ENCODE assay signal across 1 cellular context in the genomic region with DNA sequence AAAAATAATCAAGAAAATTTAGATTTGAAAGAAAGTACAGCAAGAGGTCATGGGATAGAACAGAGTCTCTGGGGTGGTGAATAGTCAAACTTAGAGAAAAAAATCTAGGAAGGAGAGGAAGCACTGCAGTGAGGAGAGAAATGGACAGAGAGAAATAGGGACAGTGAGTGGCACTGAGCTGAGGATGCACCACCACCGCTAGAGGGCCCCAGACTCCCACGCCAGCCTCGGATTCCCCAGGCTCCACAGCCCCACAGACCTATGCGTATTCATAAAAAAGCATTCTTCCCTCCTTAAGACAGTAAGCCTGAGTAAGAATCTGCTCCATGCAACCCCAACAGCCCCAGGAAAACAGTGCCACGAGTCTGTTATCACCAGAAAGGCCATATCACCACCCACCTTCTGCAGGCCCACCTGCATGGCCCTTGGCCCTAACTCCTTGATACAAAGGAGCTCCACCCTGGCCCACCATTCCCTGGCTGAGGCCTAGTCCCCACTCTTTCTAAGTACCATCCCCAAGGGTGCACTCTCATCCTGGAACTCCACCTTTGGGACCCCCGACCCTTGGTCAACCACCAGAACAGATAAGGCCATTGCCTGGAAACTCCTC.
TF ChIP-seq lines count a peak whose summit lies in the region.

No MANE protein-coding gene starts in this region.

TF ChIP-seq in HepG2, 621 proteins besides CTCF, POLR2A, EP300 and RAD21 (continued from another document and continues in another):
- TF ChIP-seq SP4 (CRISPR knock-in tag; IDR thresholded peaks at IDR 0.05) (no peak), IRF2 (CRISPR knock-in tag; IDR thresholded peaks at IDR 0.05) (0 out of 2 replicates have a peak, but pooled peaks have one; percentile 19), RAD51 (IDR thresholded peaks at IDR 0.05; ENCODE audit: borderline replicate concordance) (no peak), ZNF768 (CRISPR knock-in tag; IDR thresholded peaks at IDR 0.05) (no peak), ZNF350 (CRISPR knock-in tag; IDR thresholded peaks at IDR 0.05; ENCODE audit: borderline replicate concordance, low read depth) (0 out of 2 replicates have a peak, but pooled peaks have one; percentile 35), ZNF629 (CRISPR knock-in tag; conservative IDR thresholded peaks at IDR 0.05) (no peak), ETV5 (CRISPR knock-in tag; IDR thresholded peaks at IDR 0.05; ENCODE audit: borderline replicate concordance) (no peak), SP5 (CRISPR knock-in tag; IDR thresholded peaks at IDR 0.05; ENCODE audit: borderline replicate concordance, low read depth) (no peak), ZFX (CRISPR knock-in tag; IDR thresholded peaks at IDR 0.05; ENCODE audit: low read depth) (no peak), KDM4B (CRISPR knock-in tag; IDR thresholded peaks at IDR 0.05) (no peak), PHB2 (IDR thresholded peaks at IDR 0.05; ENCODE audit: partially characterized antibody) (no peak), XBP1 (CRISPR knock-in tag; IDR thresholded peaks at IDR 0.05) (no peak), ZNF781 (CRISPR knock-in tag; IDR thresholded peaks at IDR 0.05; ENCODE audit: borderline replicate concordance, not compliant biosample characterization) (no peak), ZNF451 (CRISPR knock-in tag; IDR thresholded peaks at IDR 0.05) (no peak), ZNF788 (CRISPR knock-in tag; IDR thresholded peaks at IDR 0.05; ENCODE audit: borderline replicate concordance) (0 out of 2 replicates have a peak, but pooled peaks have one; percentile 19), ZNF234 (CRISPR knock-in tag; conservative IDR thresholded peaks at IDR 0.05) (no peak), FOXK1 (CRISPR knock-in tag; IDR thresholded peaks at IDR 0.05; ENCODE audit: borderline replicate concordance, low read depth) (no peak), ZNF746 (CRISPR knock-in tag; IDR thresholded peaks at IDR 0.05) (no peak), ZMAT3 (CRISPR knock-in tag; conservative IDR thresholded peaks at IDR 0.05) (no peak), SALL1 (CRISPR knock-in tag; IDR thresholded peaks at IDR 0.05) (0 out of 2 replicates have a peak, but pooled peaks have one; percentile 40), NR1H2 (CRISPR knock-in tag; IDR thresholded peaks at IDR 0.05; ENCODE audit: borderline replicate concordance, low read depth) (no peak), TMF1 (CRISPR knock-in tag; IDR thresholded peaks at IDR 0.05; ENCODE audit: low read depth) (no peak)
- TF ChIP-seq, protein P1, sequence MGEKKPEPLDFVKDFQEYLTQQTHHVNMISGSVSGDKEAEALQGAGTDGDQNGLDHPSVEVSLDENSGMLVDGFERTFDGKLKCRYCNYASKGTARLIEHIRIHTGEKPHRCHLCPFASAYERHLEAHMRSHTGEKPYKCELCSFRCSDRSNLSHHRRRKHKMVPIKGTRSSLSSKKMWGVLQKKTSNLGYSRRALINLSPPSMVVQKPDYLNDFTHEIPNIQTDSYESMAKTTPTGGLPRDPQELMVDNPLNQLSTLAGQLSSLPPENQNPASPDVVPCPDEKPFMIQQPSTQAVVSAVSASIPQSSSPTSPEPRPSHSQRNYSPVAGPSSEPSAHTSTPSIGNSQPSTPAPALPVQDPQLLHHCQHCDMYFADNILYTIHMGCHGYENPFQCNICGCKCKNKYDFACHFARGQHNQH (CRISPR knock-in tag; IDR thresholded peaks at IDR 0.05) = peak; percentile 24; the same call in 1 of the 2 replicates
- TF ChIP-seq, protein P2, sequence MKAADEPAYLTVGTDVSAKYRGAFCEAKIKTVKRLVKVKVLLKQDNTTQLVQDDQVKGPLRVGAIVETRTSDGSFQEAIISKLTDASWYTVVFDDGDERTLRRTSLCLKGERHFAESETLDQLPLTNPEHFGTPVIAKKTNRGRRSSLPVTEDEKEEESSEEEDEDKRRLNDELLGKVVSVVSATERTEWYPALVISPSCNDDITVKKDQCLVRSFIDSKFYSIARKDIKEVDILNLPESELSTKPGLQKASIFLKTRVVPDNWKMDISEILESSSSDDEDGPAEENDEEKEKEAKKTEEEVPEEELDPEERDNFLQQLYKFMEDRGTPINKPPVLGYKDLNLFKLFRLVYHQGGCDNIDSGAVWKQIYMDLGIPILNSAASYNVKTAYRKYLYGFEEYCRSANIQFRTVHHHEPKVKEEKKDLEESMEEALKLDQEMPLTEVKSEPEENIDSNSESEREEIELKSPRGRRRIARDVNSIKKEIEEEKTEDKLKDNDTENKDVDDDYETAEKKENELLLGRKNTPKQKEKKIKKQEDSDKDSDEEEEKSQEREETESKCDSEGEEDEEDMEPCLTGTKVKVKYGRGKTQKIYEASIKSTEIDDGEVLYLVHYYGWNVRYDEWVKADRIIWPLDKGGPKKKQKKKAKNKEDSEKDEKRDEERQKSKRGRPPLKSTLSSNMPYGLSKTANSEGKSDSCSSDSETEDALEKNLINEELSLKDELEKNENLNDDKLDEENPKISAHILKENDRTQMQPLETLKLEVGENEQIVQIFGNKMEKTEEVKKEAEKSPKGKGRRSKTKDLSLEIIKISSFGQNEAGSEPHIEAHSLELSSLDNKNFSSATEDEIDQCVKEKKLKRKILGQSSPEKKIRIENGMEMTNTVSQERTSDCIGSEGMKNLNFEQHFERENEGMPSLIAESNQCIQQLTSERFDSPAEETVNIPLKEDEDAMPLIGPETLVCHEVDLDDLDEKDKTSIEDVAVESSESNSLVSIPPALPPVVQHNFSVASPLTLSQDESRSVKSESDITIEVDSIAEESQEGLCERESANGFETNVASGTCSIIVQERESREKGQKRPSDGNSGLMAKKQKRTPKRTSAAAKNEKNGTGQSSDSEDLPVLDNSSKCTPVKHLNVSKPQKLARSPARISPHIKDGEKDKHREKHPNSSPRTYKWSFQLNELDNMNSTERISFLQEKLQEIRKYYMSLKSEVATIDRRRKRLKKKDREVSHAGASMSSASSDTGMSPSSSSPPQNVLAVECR (CRISPR knock-in tag; IDR thresholded peaks at IDR 0.05; ENCODE audit: borderline replicate concordance) = peak; percentile 23; the same call in 1 of the 2 replicates
- TF ChIP-seq, protein P3, sequence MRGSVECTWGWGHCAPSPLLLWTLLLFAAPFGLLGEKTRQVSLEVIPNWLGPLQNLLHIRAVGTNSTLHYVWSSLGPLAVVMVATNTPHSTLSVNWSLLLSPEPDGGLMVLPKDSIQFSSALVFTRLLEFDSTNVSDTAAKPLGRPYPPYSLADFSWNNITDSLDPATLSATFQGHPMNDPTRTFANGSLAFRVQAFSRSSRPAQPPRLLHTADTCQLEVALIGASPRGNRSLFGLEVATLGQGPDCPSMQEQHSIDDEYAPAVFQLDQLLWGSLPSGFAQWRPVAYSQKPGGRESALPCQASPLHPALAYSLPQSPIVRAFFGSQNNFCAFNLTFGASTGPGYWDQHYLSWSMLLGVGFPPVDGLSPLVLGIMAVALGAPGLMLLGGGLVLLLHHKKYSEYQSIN (CRISPR knock-in tag; IDR thresholded peaks at IDR 0.05; ENCODE audit: borderline replicate concordance) = no peak
- TF ChIP-seq, protein P4, sequence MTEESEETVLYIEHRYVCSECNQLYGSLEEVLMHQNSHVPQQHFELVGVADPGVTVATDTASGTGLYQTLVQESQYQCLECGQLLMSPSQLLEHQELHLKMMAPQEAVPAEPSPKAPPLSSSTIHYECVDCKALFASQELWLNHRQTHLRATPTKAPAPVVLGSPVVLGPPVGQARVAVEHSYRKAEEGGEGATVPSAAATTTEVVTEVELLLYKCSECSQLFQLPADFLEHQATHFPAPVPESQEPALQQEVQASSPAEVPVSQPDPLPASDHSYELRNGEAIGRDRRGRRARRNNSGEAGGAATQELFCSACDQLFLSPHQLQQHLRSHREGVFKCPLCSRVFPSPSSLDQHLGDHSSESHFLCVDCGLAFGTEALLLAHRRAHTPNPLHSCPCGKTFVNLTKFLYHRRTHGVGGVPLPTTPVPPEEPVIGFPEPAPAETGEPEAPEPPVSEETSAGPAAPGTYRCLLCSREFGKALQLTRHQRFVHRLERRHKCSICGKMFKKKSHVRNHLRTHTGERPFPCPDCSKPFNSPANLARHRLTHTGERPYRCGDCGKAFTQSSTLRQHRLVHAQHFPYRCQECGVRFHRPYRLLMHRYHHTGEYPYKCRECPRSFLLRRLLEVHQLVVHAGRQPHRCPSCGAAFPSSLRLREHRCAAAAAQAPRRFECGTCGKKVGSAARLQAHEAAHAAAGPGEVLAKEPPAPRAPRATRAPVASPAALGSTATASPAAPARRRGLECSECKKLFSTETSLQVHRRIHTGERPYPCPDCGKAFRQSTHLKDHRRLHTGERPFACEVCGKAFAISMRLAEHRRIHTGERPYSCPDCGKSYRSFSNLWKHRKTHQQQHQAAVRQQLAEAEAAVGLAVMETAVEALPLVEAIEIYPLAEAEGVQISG (CRISPR knock-in tag; IDR thresholded peaks at IDR 0.05) = no peak
- TF ChIP-seq, protein P5, sequence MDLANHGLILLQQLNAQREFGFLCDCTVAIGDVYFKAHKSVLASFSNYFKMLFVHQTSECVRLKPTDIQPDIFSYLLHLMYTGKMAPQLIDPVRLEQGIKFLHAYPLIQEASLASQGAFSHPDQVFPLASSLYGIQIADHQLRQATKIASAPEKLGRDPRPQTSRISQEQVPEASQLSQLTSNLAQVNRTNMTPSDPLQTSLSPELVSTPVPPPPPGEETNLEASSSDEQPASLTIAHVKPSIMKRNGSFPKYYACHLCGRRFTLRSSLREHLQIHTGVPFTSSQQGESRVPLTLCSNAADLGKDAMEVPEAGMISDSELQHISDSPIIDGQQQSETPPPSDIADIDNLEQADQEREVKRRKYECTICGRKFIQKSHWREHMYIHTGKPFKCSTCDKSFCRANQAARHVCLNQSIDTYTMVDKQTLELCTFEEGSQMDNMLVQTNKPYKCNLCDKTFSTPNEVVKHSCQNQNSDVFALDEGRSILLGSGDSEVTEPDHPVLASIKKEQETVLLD (CRISPR knock-in tag; IDR thresholded peaks at IDR 0.05; ENCODE audit: low read depth) = no peak
- TF ChIP-seq, protein P6, sequence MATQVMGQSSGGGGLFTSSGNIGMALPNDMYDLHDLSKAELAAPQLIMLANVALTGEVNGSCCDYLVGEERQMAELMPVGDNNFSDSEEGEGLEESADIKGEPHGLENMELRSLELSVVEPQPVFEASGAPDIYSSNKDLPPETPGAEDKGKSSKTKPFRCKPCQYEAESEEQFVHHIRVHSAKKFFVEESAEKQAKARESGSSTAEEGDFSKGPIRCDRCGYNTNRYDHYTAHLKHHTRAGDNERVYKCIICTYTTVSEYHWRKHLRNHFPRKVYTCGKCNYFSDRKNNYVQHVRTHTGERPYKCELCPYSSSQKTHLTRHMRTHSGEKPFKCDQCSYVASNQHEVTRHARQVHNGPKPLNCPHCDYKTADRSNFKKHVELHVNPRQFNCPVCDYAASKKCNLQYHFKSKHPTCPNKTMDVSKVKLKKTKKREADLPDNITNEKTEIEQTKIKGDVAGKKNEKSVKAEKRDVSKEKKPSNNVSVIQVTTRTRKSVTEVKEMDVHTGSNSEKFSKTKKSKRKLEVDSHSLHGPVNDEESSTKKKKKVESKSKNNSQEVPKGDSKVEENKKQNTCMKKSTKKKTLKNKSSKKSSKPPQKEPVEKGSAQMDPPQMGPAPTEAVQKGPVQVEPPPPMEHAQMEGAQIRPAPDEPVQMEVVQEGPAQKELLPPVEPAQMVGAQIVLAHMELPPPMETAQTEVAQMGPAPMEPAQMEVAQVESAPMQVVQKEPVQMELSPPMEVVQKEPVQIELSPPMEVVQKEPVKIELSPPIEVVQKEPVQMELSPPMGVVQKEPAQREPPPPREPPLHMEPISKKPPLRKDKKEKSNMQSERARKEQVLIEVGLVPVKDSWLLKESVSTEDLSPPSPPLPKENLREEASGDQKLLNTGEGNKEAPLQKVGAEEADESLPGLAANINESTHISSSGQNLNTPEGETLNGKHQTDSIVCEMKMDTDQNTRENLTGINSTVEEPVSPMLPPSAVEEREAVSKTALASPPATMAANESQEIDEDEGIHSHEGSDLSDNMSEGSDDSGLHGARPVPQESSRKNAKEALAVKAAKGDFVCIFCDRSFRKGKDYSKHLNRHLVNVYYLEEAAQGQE (IDR thresholded peaks at IDR 0.05; ENCODE audit: borderline replicate concordance in 1 of 2, low read depth in 1 of 2, low read length in 2 of 2) = no peak
- TF ChIP-seq, protein P7, sequence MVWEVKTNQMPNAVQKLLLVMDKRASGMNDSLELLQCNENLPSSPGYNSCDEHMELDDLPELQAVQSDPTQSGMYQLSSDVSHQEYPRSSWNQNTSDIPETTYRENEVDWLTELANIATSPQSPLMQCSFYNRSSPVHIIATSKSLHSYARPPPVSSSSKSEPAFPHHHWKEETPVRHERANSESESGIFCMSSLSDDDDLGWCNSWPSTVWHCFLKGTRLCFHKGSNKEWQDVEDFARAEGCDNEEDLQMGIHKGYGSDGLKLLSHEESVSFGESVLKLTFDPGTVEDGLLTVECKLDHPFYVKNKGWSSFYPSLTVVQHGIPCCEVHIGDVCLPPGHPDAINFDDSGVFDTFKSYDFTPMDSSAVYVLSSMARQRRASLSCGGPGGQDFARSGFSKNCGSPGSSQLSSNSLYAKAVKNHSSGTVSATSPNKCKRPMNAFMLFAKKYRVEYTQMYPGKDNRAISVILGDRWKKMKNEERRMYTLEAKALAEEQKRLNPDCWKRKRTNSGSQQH (CRISPR knock-in tag; IDR thresholded peaks at IDR 0.05; ENCODE audit: low read depth) = 0 out of 2 replicates have a peak, but pooled peaks have one; percentile 21
- TF ChIP-seq, protein P8, sequence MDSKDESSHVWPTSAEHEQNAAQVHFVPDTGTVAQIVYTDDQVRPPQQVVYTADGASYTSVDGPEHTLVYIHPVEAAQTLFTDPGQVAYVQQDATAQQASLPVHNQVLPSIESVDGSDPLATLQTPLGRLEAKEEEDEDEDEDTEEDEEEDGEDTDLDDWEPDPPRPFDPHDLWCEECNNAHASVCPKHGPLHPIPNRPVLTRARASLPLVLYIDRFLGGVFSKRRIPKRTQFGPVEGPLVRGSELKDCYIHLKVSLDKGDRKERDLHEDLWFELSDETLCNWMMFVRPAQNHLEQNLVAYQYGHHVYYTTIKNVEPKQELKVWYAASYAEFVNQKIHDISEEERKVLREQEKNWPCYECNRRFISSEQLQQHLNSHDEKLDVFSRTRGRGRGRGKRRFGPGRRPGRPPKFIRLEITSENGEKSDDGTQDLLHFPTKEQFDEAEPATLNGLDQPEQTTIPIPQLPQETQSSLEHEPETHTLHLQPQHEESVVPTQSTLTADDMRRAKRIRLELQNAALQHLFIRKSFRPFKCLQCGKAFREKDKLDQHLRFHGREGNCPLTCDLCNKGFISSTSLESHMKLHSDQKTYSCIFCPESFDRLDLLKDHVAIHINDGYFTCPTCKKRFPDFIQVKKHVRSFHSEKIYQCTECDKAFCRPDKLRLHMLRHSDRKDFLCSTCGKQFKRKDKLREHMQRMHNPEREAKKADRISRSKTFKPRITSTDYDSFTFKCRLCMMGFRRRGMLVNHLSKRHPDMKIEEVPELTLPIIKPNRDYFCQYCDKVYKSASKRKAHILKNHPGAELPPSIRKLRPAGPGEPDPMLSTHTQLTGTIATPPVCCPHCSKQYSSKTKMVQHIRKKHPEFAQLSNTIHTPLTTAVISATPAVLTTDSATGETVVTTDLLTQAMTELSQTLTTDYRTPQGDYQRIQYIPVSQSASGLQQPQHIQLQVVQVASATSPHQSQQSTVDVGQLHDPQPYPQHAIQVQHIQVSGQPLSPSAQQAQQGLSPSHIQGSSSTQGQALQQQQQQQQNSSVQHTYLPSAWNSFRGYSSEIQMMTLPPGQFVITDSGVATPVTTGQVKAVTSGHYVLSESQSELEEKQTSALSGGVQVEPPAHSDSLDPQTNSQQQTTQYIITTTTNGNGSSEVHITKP (CRISPR knock-in tag; IDR thresholded peaks at IDR 0.05; ENCODE audit: low read depth) = no peak
- TF ChIP-seq, protein P9, sequence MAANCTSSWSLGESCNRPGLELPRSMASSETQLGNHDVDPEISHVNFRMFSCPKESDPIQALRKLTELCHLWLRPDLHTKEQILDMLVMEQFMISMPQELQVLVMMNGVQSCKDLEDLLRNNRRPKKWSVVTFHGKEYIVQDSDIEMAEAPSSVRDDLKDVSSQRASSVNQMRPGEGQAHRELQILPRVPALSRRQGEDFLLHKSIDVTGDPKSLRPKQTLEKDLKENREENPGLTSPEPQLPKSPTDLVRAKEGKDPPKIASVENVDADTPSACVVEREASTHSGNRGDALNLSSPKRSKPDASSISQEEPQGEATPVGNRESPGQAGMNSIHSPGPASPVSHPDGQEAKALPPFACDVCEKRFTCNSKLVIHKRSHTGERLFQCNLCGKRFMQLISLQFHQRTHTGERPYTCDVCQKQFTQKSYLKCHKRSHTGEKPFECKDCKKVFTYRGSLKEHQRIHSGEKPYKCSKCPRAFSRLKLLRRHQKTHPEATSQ (CRISPR knock-in tag; IDR thresholded peaks at IDR 0.05; ENCODE audit: borderline replicate concordance) = no peak
